13 cellular contexts compared by ENCODE assay signal in the genomic region with DNA sequence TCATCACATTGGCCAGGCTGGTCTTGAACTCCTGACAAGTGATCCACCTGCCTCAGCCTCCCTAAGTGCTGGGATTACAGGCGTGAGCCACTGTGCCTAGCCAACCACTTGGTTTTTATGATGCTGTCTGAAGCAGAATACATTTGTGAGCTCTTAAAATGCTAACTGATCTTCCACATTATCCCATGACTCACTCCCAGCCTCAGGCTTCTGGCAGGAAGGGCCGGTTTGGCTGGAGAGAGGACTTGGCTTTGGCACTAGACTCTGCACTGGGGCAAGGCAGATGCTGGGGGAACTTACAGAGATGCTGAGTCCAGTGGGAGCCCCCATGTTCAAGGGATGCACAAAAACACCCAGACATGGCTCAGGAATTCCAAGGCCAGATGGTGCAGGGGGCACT. TPM values are rescaled to one million over a fixed set of nuclear protein-coding genes. Genes with fewer than 3 reads are reported as not detected.
DNase-seq lines count a peak whose midpoint lies in the region; ATAC-seq and TF ChIP-seq lines count a peak whose summit lies in the region.
"Had no signal": no experiment of that assay in that cellular context is flagged by ENCODE, and none has a peak within 500 bp of the region (broad histone marks: within the 10 kb centered on the region; RNA-seq: fewer than 3 reads in every experiment).

No MANE protein-coding gene starts in this region.

- H3K27ac Mint-ChIP-seq in stimulated activated naive B cell treated with anti-CD40 and anti-IgM and Interleukin-4, amounts not matched to agents 10 μg/mL and 1 μg/mL and 100 μg/mL, for 72 hours, result no peak overlapping the region
- H3K27ac Mint-ChIP-seq: CD4-positive, CD25-positive, alpha-beta regulatory T cell had no signal

- ATAC-seq in GM21423 (IDR thresholded peaks at IDR 0.05; ENCODE audit: unreplicated experiment), result no peak
- no peak for ATAC-seq in stimulated activated naive B cell treated with anti-CD40 and anti-IgM and Interleukin-4, amounts not matched to agents 10 μg/mL and 1 μg/mL and 100 μg/mL, for 72 hours (replicated peaks)

- intact Hi-C loops in cardiac septum (cut with DNase I), result no loop called here

- TF ChIP-seq CTCF in cardiac fibroblast (IDR thresholded peaks at IDR 0.05; ENCODE audit: low read depth, low read length), result no peak

- H3K4me3 Mint-ChIP-seq in stimulated activated naive B cell treated with anti-CD40 and anti-IgM and Interleukin-4, amounts not matched to agents 10 μg/mL and 1 μg/mL and 100 μg/mL, for 72 hours, result no peak overlapping the region
- H3K4me3 Mint-ChIP-seq: CD4-positive, CD25-positive, alpha-beta regulatory T cell had no signal

- H3K36me3 Mint-ChIP-seq in stimulated activated naive B cell treated with anti-CD40 and anti-IgM and Interleukin-4, amounts not matched to agents 10 μg/mL and 1 μg/mL and 100 μg/mL, for 72 hours, result no peaks in the 10 kb centered on the region
- H3K36me3 Mint-ChIP-seq: CD4-positive, CD25-positive, alpha-beta regulatory T cell had no signal

- no peak overlapping the region for H3K4me3 ChIP-seq in cardiac fibroblast (replicated peaks in 1 of 2; ENCODE audit: low read depth in 2 of 2, low read length in 2 of 2)
- H3K4me3 ChIP-seq: SJSA1 had no signal

- H3K4me1 Mint-ChIP-seq in stimulated activated naive B cell treated with anti-CD40 and anti-IgM and Interleukin-4, amounts not matched to agents 10 μg/mL and 1 μg/mL and 100 μg/mL, for 72 hours, result no peaks in the 10 kb centered on the region
- H3K4me1 Mint-ChIP-seq: CD4-positive, CD25-positive, alpha-beta regulatory T cell had no signal

- H3K27me3 Mint-ChIP-seq in stimulated activated naive B cell treated with anti-CD40 and anti-IgM and Interleukin-4, amounts not matched to agents 10 μg/mL and 1 μg/mL and 100 μg/mL, for 72 hours, result no peaks in the 10 kb centered on the region
- H3K27me3 Mint-ChIP-seq: CD4-positive, CD25-positive, alpha-beta regulatory T cell had no signal

- peak; percentile 74 for DNase-seq in Daoy (ENCODE audit: low read depth)
- DNase-seq in NCI-H446 (lab: John Stamatoyannopoulos, UW), result peak; percentile 34 to 79
- DNase-seq in cardiac fibroblast (ENCODE audit: low read depth in 2 of 2), result peak; percentile 54 to 63
- DNase-seq in medulla oblongata (ENCODE audit: extremely low spot score), result peak; percentile 42
- no peak for DNase-seq in SHP77 treated with DMSO at 0.1 percent for 48 hours (lab: John Stamatoyannopoulos, UW)
- no peak for DNase-seq in cardiac septum (ENCODE audit: low spot score)
- DNase-seq in stimulated activated naive B cell treated with anti-CD40 and anti-IgM and Interleukin-4, amounts not matched to agents 10 μg/mL and 1 μg/mL and 100 μg/mL, for 72 hours, result no peak
- DNase-seq: activated naive CD4-positive, alpha-beta T cell treated with Interleukin-2 at 50 U/mL for 16 hours; CD4-positive, CD25-positive, alpha-beta regulatory T cell; effector memory CD4-positive, alpha-beta T cell; NCI-H2227 treated with DMSO at 0.1 percent for 48 hours had no signal

- H3K9me3 Mint-ChIP-seq in stimulated activated naive B cell treated with anti-CD40 and anti-IgM and Interleukin-4, amounts not matched to agents 10 μg/mL and 1 μg/mL and 100 μg/mL, for 72 hours, result no peaks in the 10 kb centered on the region

RNA-seq across cellular contexts. Expression of a gene that starts 40.5 kb away (rescaled TPM):
- total RNA-seq in Daoy (2014; rRNA removed; shearing (Covaris generic)), result 72.1 and 98.8 TPM in 2 replicates
- 9.1 TPM for total RNA-seq in cardiac septum

Comparison
In these comparisons a context has a peak if more than half of its experiments do, and no peak if none do; other contexts are left out.
1. DNase-seq: peak in Daoy (single experiment), NCI-H446 (2 of 2), cardiac fibroblast (2 of 2) and medulla oblongata (single experiment); none in SHP77 treated with DMSO at 0.1 percent for 48 hours (single experiment), cardiac septum (single experiment) and stimulated activated naive B cell treated with anti-CD40 and anti-IgM and Interleukin-4, amounts not matched to agents 10 μg/mL and 1 μg/mL and 100 μg/mL, for 72 hours (single experiment).